Comparison of ENCODE assay signal across 8 cellular contexts in genomic region chr16:88810166-88810867, GRCh38. TPM values are rescaled to one million over a fixed set of nuclear protein-coding genes. Genes with fewer than 3 reads are reported as not detected.
DNase-seq lines count a peak whose midpoint lies in the region; ATAC-seq and TF ChIP-seq lines count a peak whose summit lies in the region.

No MANE protein-coding gene starts in this region.

- in situ Hi-C loops in GM13976 (cut with MboI; ENCODE audit: low sequenced_read_pairs, unreplicated experiment): no loop called here

- H3K4me1 Mint-ChIP-seq in activated naive CD4-positive, alpha-beta T cell treated with anti-CD3 and anti-CD28 coated beads, Interleukin-2, amount 10 ng/mL, durations not matched to agents 7 days and 5 days: peaks cover 29% of the 10 kb centered on the region

- H3K27ac Mint-ChIP-seq in activated naive CD4-positive, alpha-beta T cell treated with anti-CD3 and anti-CD28 coated beads, Interleukin-2, amount 10 ng/mL, durations not matched to agents 7 days and 5 days: peak overlapping the region; percentile 99

- DNase-seq in Jurkat, Clone E6-1 (ENCODE audit: low read depth, low spot score): no peak
- no peak for DNase-seq in activated naive CD4-positive, alpha-beta T cell treated with anti-CD3 and anti-CD28 coated beads, Interleukin-2, amount 10 ng/mL, durations not matched to agents 7 days and 5 days
- DNase-seq in kidney epithelial cell (ENCODE audit: low read depth): no peak
- DNase-seq in substantia nigra (lab: John Stamatoyannopoulos, UW): peak in 1 of 49 donors; percentile 37
- no peak for DNase-seq in aorta
- DNase-seq in GM13976 (ENCODE audit: low spot score): no peak
- DNase-seq in NCI-H146 (lab: John Stamatoyannopoulos, UW): no peak

- no peaks in the 10 kb centered on the region for H3K27me3 Mint-ChIP-seq in activated naive CD4-positive, alpha-beta T cell treated with anti-CD3 and anti-CD28 coated beads, Interleukin-2, amount 10 ng/mL, durations not matched to agents 7 days and 5 days

- no peaks in the 10 kb centered on the region for H3K9me3 ChIP-seq in aorta (ENCODE audit: control insufficient read depth, low read length)

- TF ChIP-seq CTCF in C4-2B (conservative IDR thresholded peaks at IDR 0.05): no peak
- TF ChIP-seq CTCF in kidney epithelial cell (IDR thresholded peaks at IDR 0.05; ENCODE audit: insufficient read depth, low read length, poor library complexity, severe bottlenecking): no peak
- no peak for TF ChIP-seq CTCF in GM13976 (IDR thresholded peaks at IDR 0.05; ENCODE audit: borderline replicate concordance, control extremely low read depth, extremely low read depth, insufficient read depth, missing control alignments)

- CTCF ChIA-PET in activated naive CD4-positive, alpha-beta T cell treated with anti-CD3 and anti-CD28 coated beads, Interleukin-2, amount 10 ng/mL, durations not matched to agents 7 days and 5 days (lab: Charles Lee): interaction anchor here (1.0 to 2.3 kb wide), 5 partner anchors 28 to 406 kb away, joined by 4 to 12 read pairs (median 5); no protein-coding TSS in a partner anchor

- WGBS in aorta, 2 donors: 23 to 27% methylated on average over 11 of the region's 11 CpGs

- no peaks in the 10 kb centered on the region for H3K4me1 ChIP-seq in aorta (ENCODE audit: control insufficient read depth in 1 of 2, insufficient read depth in 2 of 2, low read length in 2 of 2)

- intact Hi-C loops in aorta (cut with DNase I): loop anchor here (5.0 kb wide), 2 partner anchors 47 to 407 kb away; partner anchors contain the start of genes GALNS (in 1 of the 2), TRAPPC2L (in 1 of the 2) and ZNF778 (in 1 of the 2)

- peaks cover 18% of the 10 kb centered on the region for H3K36me3 Mint-ChIP-seq in activated naive CD4-positive, alpha-beta T cell treated with anti-CD3 and anti-CD28 coated beads, Interleukin-2, amount 10 ng/mL, durations not matched to agents 7 days and 5 days

- H3K9me3 Mint-ChIP-seq in activated naive CD4-positive, alpha-beta T cell treated with anti-CD3 and anti-CD28 coated beads, Interleukin-2, amount 10 ng/mL, durations not matched to agents 7 days and 5 days: no peaks in the 10 kb centered on the region

- peaks cover 2% of the 10 kb centered on the region for H3K27me3 ChIP-seq in kidney epithelial cell (ENCODE audit: control insufficient read depth, insufficient read depth, low read length)
- H3K27me3 ChIP-seq in aorta (ENCODE audit: control insufficient read depth in 1 of 2, insufficient read depth in 2 of 2, low read length in 1 of 2): no peaks in the 10 kb centered on the region

- H3K4me3 ChIP-seq in Jurkat, Clone E6-1 (ENCODE audit: low read length): peak overlapping the region; percentile 85
- peak overlapping the region; percentile 62 for H3K4me3 ChIP-seq in kidney epithelial cell (ENCODE audit: low read depth, low read length)
- no peak overlapping the region for H3K4me3 ChIP-seq in aorta (ENCODE audit: low read length in 2 of 2)

- H3K27ac ChIP-seq in C4-2B (peak overlapping the region; percentile 98), substantia nigra (ENCODE audit: low read depth, low read length, poor library complexity, severe bottlenecking) (peak overlapping the region; percentile 84), aorta (ENCODE audit: low read depth in 1 of 2, low read length in 2 of 2) (peak overlapping the region in 1 of 2 donors; percentile 4)

- peaks cover 2% of the 10 kb centered on the region for H3K36me3 ChIP-seq in kidney epithelial cell (ENCODE audit: control insufficient read depth, insufficient read depth, low read length)
- no peaks in the 10 kb centered on the region for H3K36me3 ChIP-seq in aorta (ENCODE audit: control insufficient read depth in 1 of 2, insufficient read depth in 2 of 2, low read length in 1 of 2)

- H3K4me3 Mint-ChIP-seq in activated naive CD4-positive, alpha-beta T cell treated with anti-CD3 and anti-CD28 coated beads, Interleukin-2, amount 10 ng/mL, durations not matched to agents 7 days and 5 days: peak overlapping the region; percentile 90

- no peak for ATAC-seq in aorta (ENCODE audit: low FRiP score)

RNA-seq across cellular contexts. Expression of gene APRT, which starts 1.4 kb away (rescaled TPM):
- 328 TPM for polyA plus RNA-seq in Jurkat, Clone E6-1 (2012; ENCODE audit: insufficient read depth, insufficient read length)
- total RNA-seq in kidney epithelial cell: 204 and 218 TPM in 2 replicates
- total RNA-seq in aorta: 10 to 100 TPM; 60.2 to 61.3 TPM
- 100 to 1,000 TPM in 1 of 2 donors, 10 to 100 TPM in 1; 88.6 to 116 TPM for polyA plus RNA-seq in aorta

RNA-seq across cellular contexts. Expression of gene CDT1, which starts 6.7 kb away (rescaled TPM):
- polyA plus RNA-seq in Jurkat, Clone E6-1 (2012; ENCODE audit: insufficient read depth, insufficient read length): 93.9 TPM
- total RNA-seq in kidney epithelial cell (11.3 and 14.5 TPM in 2 replicates), aorta (1 to 10 TPM in 1 of 2 donors, under 1 TPM in 1; 0.88 to 1.5 TPM)
- 1 to 10 TPM in 1 of 2 donors, under 1 TPM in 1; 0.05 to 1.0 TPM for polyA plus RNA-seq in aorta

RNA-seq across cellular contexts. Expression of gene PIEZO1, which starts 25.3 kb away (rescaled TPM):
- polyA plus RNA-seq in Jurkat, Clone E6-1 (2012; ENCODE audit: insufficient read depth, insufficient read length): 194 TPM
- total RNA-seq in kidney epithelial cell (309 and 349 TPM in 2 replicates), aorta (100 to 1,000 TPM; 101 to 120 TPM)
- 100 to 1,000 TPM in 1 of 2 donors, 10 to 100 TPM in 1; 35.9 to 205 TPM for polyA plus RNA-seq in aorta

RNA-seq across cellular contexts. Expression of gene GALNS, which starts 46.4 kb away (rescaled TPM):
- 9.3 TPM for polyA plus RNA-seq in Jurkat, Clone E6-1 (2012; ENCODE audit: insufficient read depth, insufficient read length)
- total RNA-seq in kidney epithelial cell (23.6 and 30.4 TPM in 2 replicates), aorta (10 to 100 TPM; 29.5 to 44.1 TPM)
- polyA plus RNA-seq in aorta: 10 to 100 TPM in 1 of 2 donors, 1 to 10 TPM in 1; 9.3 to 28.2 TPM

RNA-seq across cellular contexts. Expression of gene TRAPPC2L, which starts 46.6 kb away (rescaled TPM):
- 203 TPM for polyA plus RNA-seq in Jurkat, Clone E6-1 (2012; ENCODE audit: insufficient read depth, insufficient read length)
- total RNA-seq in kidney epithelial cell: 50.1 and 59.4 TPM in 2 replicates
- 10 to 100 TPM; 27.8 to 31.2 TPM for total RNA-seq in aorta
- polyA plus RNA-seq in aorta: 10 to 100 TPM; 53.9 to 54.1 TPM

Comparison
In these comparisons a context has a peak if more than half of its experiments do, and no peak if none do; other contexts are left out.
1. H3K4me3 ChIP-seq: peak in Jurkat, Clone E6-1 (single experiment) and kidney epithelial cell (single experiment); none in aorta (0 of 2).